Comparison of ENCODE assay signal across 9 cellular contexts in genomic region chr10:103645141-103646054, GRCh38.
DNase-seq lines count a peak whose midpoint lies in the region; ATAC-seq lines count a peak whose summit lies in the region.
"Had no signal": no experiment of that assay in that cellular context is flagged by ENCODE, and none has a peak within 500 bp of the region (broad histone marks: within the 10 kb centered on the region; RNA-seq: fewer than 3 reads in every experiment).

No MANE protein-coding gene starts in this region.

- peak overlapping the region; percentile 72 for H3K27ac ChIP-seq in angular gyrus (ENCODE audit: low read depth, low read length)

- ATAC-seq in GM21526 (IDR thresholded peaks at IDR 0.05; ENCODE audit: low FRiP score, unreplicated experiment), result no peak
- no peak for ATAC-seq in GM18498 (IDR thresholded peaks at IDR 0.05; ENCODE audit: unreplicated experiment)
- no peak for ATAC-seq in HG03097 (IDR thresholded peaks at IDR 0.05; ENCODE audit: low FRiP score, unreplicated experiment)
- ATAC-seq: Panc1 had no signal

- DNase-seq in HPDE6-E6E7 (ENCODE audit: extremely low spot score) (peak; percentile 26), inferior parietal cortex (ENCODE audit: extremely low spot score) (peak; percentile 64), stromal cell of bone marrow (ENCODE audit: low read depth) (peak; percentile 84), iPS-NIHi11 (ENCODE audit: low spot score) (no peak)
